In genomic region chr21:45357436-45358260, GRCh38 we compare ENCODE assay signal across 11 cellular contexts. TPM values are rescaled to one million over a fixed set of nuclear protein-coding genes. Genes with fewer than 3 reads are reported as not detected.
DNase-seq lines count a peak whose midpoint lies in the region; ATAC-seq and TF ChIP-seq lines count a peak whose summit lies in the region.
"Had no signal": no experiment of that assay in that cellular context is flagged by ENCODE, and none has a peak within 500 bp of the region (broad histone marks: within the 10 kb centered on the region; RNA-seq: fewer than 3 reads in every experiment).

No MANE protein-coding gene starts in this region.

- H3K4me1 Mint-ChIP-seq in progenitor cell of endocrine pancreas (ENCODE audit: low read depth): peaks cover 53% of the 10 kb centered on the region
- H3K4me1 Mint-ChIP-seq: activated T-helper 17 cell treated with anti-CD3 and anti-CD28 coated beads, Interleukin-2, amount 50 U/mL, for 72 hours had no signal

- ATAC-seq in left ventricle myocardium superior: peak; percentile 78
- ATAC-seq in HG03439 (IDR thresholded peaks at IDR 0.05; ENCODE audit: unreplicated experiment): no peak
- ATAC-seq in GM18517 (IDR thresholded peaks at IDR 0.05; ENCODE audit: unreplicated experiment): no peak
- ATAC-seq: activated T-helper 17 cell treated with anti-CD3 and anti-CD28 coated beads, Interleukin-2, amount 50 U/mL, for 72 hours had no signal

- CTCF ChIA-PET in RWPE1 (lab: Yijun Ruan, JAX): interaction anchor here (0.6 kb wide), 1 partner anchor 114 kb away, joined by 3 read pairs; no protein-coding TSS in a partner anchor

- no peak overlapping the region for H3K4me3 Mint-ChIP-seq in progenitor cell of endocrine pancreas (ENCODE audit: low read depth)
- H3K4me3 Mint-ChIP-seq: activated B cell treated with CpG ODN at 0.5 μM for 24 hours; activated T-helper 17 cell treated with anti-CD3 and anti-CD28 coated beads, Interleukin-2, amount 50 U/mL, for 72 hours had no signal

- H3K27ac ChIP-seq in brain microvascular endothelial cell (no peak overlapping the region), RWPE1 (no peak overlapping the region)

- peaks cover 6% of the 10 kb centered on the region; the same call in 1 of the 2 replicates for H3K4me1 ChIP-seq in BE2C

- in situ Hi-C loops in brain microvascular endothelial cell (cut with HindIII; ENCODE audit: low pct_ligation_motif_present, low sequenced_read_pairs): no loop called here

- peak overlapping the region; percentile 93 for H3K27ac Mint-ChIP-seq in progenitor cell of endocrine pancreas
- H3K27ac Mint-ChIP-seq: activated B cell treated with CpG ODN at 0.5 μM for 24 hours; activated T-helper 17 cell treated with anti-CD3 and anti-CD28 coated beads, Interleukin-2, amount 50 U/mL, for 72 hours had no signal

- intact Hi-C loops in left ventricle myocardium superior (cut with micrococcal nuclease): no loop called here

- no peaks in the 10 kb centered on the region for H3K9me3 ChIP-seq in BE2C

- peak; percentile 22 for TF ChIP-seq CTCF in BE2C (IDR thresholded peaks at IDR 0.05; ENCODE audit: low read depth, low read length)
- TF ChIP-seq CTCF in brain microvascular endothelial cell (IDR thresholded peaks at IDR 0.05; ENCODE audit: low read depth, low read length, missing control alignments): peak; percentile 49
- TF ChIP-seq CTCF in progenitor cell of endocrine pancreas (IDR thresholded peaks at IDR 0.05; ENCODE audit: unreplicated experiment): peak; percentile 24
- TF ChIP-seq CTCF in RWPE1 (conservative IDR thresholded peaks at IDR 0.05; ENCODE audit: low read depth): no peak

- H3K27me3 ChIP-seq in BE2C (no peaks in the 10 kb centered on the region), brain microvascular endothelial cell (replicated peaks) (no peaks in the 10 kb centered on the region)

- no peaks in the 10 kb centered on the region for H3K27me3 Mint-ChIP-seq in progenitor cell of endocrine pancreas

- DNase-seq in BE2C (no peak), brain microvascular endothelial cell (no peak), left ventricle myocardium superior (peak; percentile 83), progenitor cell of endocrine pancreas (ENCODE audit: low spot score, unreplicated experiment) (no peak), DMS53 (lab: John Stamatoyannopoulos, UW) (no peak), RWPE1 (ENCODE audit: low spot score) (no peak)
- DNase-seq: activated B cell treated with CpG ODN at 0.5 μM for 24 hours, cortex of kidney had no signal

- H3K36me3 ChIP-seq in BE2C (no peaks in the 10 kb centered on the region), brain microvascular endothelial cell (replicated peaks) (no peaks in the 10 kb centered on the region)

- no peaks in the 10 kb centered on the region for H3K36me3 Mint-ChIP-seq in progenitor cell of endocrine pancreas (ENCODE audit: insufficient read depth)

- no peak overlapping the region for H3K4me3 ChIP-seq in BE2C (ENCODE audit: low read depth, low read length)
- no peak overlapping the region for H3K4me3 ChIP-seq in brain microvascular endothelial cell (ENCODE audit: low read depth, low read length)

- no peaks in the 10 kb centered on the region for H3K9me3 Mint-ChIP-seq in progenitor cell of endocrine pancreas (ENCODE audit: low read depth)
- H3K9me3 Mint-ChIP-seq: activated B cell treated with CpG ODN at 0.5 μM for 24 hours; activated T-helper 17 cell treated with anti-CD3 and anti-CD28 coated beads, Interleukin-2, amount 50 U/mL, for 72 hours had no signal

- POLR2A ChIA-PET in RWPE1 (lab: Yijun Ruan, JAX; ENCODE audit: low non-redundant PET): no interaction called here

RNA-seq across cellular contexts. Expression of gene COL18A1, which starts 47.3 kb away (rescaled TPM):
- polyA plus RNA-seq in BE2C (2012; ENCODE audit: insufficient read depth, insufficient read length, low read depth): 11.7 TPM
- total RNA-seq in left ventricle myocardium superior (52.4 TPM), progenitor cell of endocrine pancreas (271 TPM in 2 replicates)
